In the genomic region with DNA sequence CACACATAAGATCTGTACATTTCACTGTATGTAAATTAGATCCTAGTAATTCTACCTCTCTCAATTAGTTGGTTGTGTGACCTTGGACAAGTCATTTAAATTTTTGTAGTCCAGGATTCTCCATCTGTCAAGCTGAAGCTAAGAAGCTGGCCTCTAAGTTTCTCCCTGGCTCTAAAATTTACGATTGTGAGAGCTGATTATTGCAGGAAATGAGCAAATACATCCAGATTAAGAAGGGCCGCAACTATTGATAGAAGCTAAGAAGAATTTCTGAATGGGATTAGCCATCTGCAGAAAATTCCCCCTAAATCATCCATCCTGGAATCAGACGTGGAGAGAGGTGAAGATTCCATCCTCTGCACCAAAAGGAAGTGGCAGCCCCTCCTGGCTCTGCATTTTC, we compare ENCODE assay signal across 19 cellular contexts.
"Had no signal": no experiment of that assay in that cellular context is flagged by ENCODE, and none has a peak within 500 bp of the region (broad histone marks: within the 10 kb centered on the region; RNA-seq: fewer than 3 reads in every experiment).

No MANE protein-coding gene starts in this region.

- DNase-seq: activated CD4-positive, alpha-beta T cell treated with anti-CD3 and anti-CD28 coated beads, Interleukin-2, amount 50 U/mL, for 1 hour; activated gamma-delta T cell; dermis blood vessel endothelial cell; effector memory CD8-positive, alpha-beta T cell; left colon; lower lobe of right lung; right lobe of liver; small intestine; T-helper 17 cell had no signal

- H3K4me3 ChIP-seq: cardiac muscle cell, hepatocyte, lower lobe of right lung, right lobe of liver had no signal

- H3K9me3 Mint-ChIP-seq: activated naive CD4-positive, alpha-beta T cell treated with anti-CD3 and anti-CD28 coated beads, Interleukin-2, amount 50 U/mL, for 24 hours; activated T-cell treated with anti-CD3 and anti-CD28 coated beads, Interleukin-2, amount 50 U/mL, for 72 hours; effector memory CD8-positive, alpha-beta T cell; mesothelial cell of epicardium; natural killer cell treated with Interleukin-12 subunit alpha and Interleukin-12 subunit beta and Interleukin-15 and Interleukin-18, amount 100 ng/mL, for 72 hours; stimulated activated memory B cell treated with anti-CD40 and anti-IgM and Interleukin-4, amounts not matched to agents 10 μg/mL and 1 μg/mL and 100 μg/mL, for 72 hours had no signal

- ATAC-seq: effector memory CD8-positive, alpha-beta T cell; left colon; lower lobe of right lung; right lobe of liver; T-helper 17 cell had no signal

- H3K27ac ChIP-seq: cardiac muscle cell, hepatocyte, lower lobe of right lung, neutrophil, parathyroid adenoma, right lobe of liver had no signal

- H3K79me2 ChIP-seq: hepatocyte, parathyroid adenoma had no signal

- H3K27me3 Mint-ChIP-seq: activated naive CD4-positive, alpha-beta T cell treated with anti-CD3 and anti-CD28 coated beads, Interleukin-2, amount 50 U/mL, for 24 hours; effector memory CD8-positive, alpha-beta T cell; natural killer cell treated with Interleukin-12 subunit alpha and Interleukin-12 subunit beta and Interleukin-15 and Interleukin-18, amount 100 ng/mL, for 72 hours; stimulated activated memory B cell treated with anti-CD40 and anti-IgM and Interleukin-4, amounts not matched to agents 10 μg/mL and 1 μg/mL and 100 μg/mL, for 72 hours; T-helper 17 cell had no signal

- H3K4me3 Mint-ChIP-seq: effector memory CD8-positive, alpha-beta T cell; mesothelial cell of epicardium had no signal

- H2AFZ ChIP-seq: hepatocyte, parathyroid adenoma had no signal

- FAIRE-seq: islet of Langerhans, small intestine had no signal

- H3K9me3 ChIP-seq: lower lobe of right lung, neutrophil, right lobe of liver had no signal

- H3K27ac Mint-ChIP-seq: mesothelial cell of epicardium; stimulated activated memory B cell treated with anti-CD40 and anti-IgM and Interleukin-4, amounts not matched to agents 10 μg/mL and 1 μg/mL and 100 μg/mL, for 72 hours had no signal

- H3K4me2 ChIP-seq: hepatocyte had no signal

- H3K36me3 ChIP-seq: cardiac muscle cell, lower lobe of right lung, neutrophil, right lobe of liver had no signal

- H3K27me3 ChIP-seq: cardiac muscle cell, hepatocyte, right lobe of liver had no signal

- H3K9ac ChIP-seq: parathyroid adenoma had no signal

- H3K36me3 Mint-ChIP-seq: mesothelial cell of epicardium; natural killer cell treated with Interleukin-12 subunit alpha and Interleukin-12 subunit beta and Interleukin-15 and Interleukin-18, amount 100 ng/mL, for 72 hours; stimulated activated memory B cell treated with anti-CD40 and anti-IgM and Interleukin-4, amounts not matched to agents 10 μg/mL and 1 μg/mL and 100 μg/mL, for 72 hours had no signal
